21 cellular contexts compared by ENCODE assay signal in genomic region chr14:29475641-29476040, GRCh38.
"Had no signal": no experiment of that assay in that cellular context is flagged by ENCODE, and none has a peak within 500 bp of the region (broad histone marks: within the 10 kb centered on the region; RNA-seq: fewer than 3 reads in every experiment).

No MANE protein-coding gene starts in this region.

- H3K27ac ChIP-seq: gastrocnemius medialis, parathyroid adenoma, thyroid gland, upper lobe of right lung, VCaP had no signal

- DNase-seq: activated CD4-positive, alpha-beta memory T cell treated with anti-CD3 and anti-CD28 coated beads, Interleukin-2, amount 10 ng/mL, durations not matched to agents 7 days and 5 days; activated CD4-positive, alpha-beta T cell treated with anti-CD3 and anti-CD28 coated beads, Interleukin-2, amount 10 ng/mL, durations not matched to agents 24 days and 14 days; activated CD8-positive, alpha-beta memory T cell treated with anti-CD3 and anti-CD28 coated beads, Interleukin-2, amount 10 ng/mL, durations not matched to agents 7 days and 5 days; activated effector memory CD4-positive, alpha-beta T cell treated with anti-CD3 and anti-CD28 coated beads, Interleukin-2, amount 50 U/mL, for 16 hours; activated naive CD4-positive, alpha-beta T cell treated with anti-CD3 and anti-CD28 coated beads, Interleukin-2, amount 10 ng/mL, durations not matched to agents 7 days and 5 days; activated T-cell treated with anti-CD3 and anti-CD28 coated beads for 4 hours; effector CD4-positive, alpha-beta T cell; gastrocnemius medialis; hippocampal formation; mesenchymal stem cell; nephron progenitor cell; nucleus accumbens; right cardiac atrium; stimulated activated CD4-positive, alpha-beta T cell treated with anti-CD3 and anti-CD28 coated beads, Interleukin-4, amount 100 ng/mL, for 24 hours; stimulated activated naive CD8-positive, alpha-beta T cell treated with anti-CD3 and anti-CD28 coated beads, Interleukin-15, Interleukin-2, amounts not matched to agents 100 U/mL and 50 U/mL, for 24 hours; thyroid gland; upper lobe of right lung had no signal

- ATAC-seq: activated CD4-positive, CD25-positive, alpha-beta regulatory T cell treated with anti-CD3 and anti-CD28 coated beads, Interleukin-2, amount 50 U/mL, for 24 hours; activated CD8-positive, alpha-beta memory T cell treated with anti-CD3 and anti-CD28 coated beads, Interleukin-2, amount 10 ng/mL, durations not matched to agents 7 days and 5 days; esophagus mucosa; gastrocnemius medialis; right cardiac atrium; stimulated activated naive CD8-positive, alpha-beta T cell treated with anti-CD3 and anti-CD28 coated beads, Interleukin-15, Interleukin-2, amounts not matched to agents 100 U/mL and 50 U/mL, for 24 hours; upper lobe of right lung had no signal
